In the genomic region with DNA sequence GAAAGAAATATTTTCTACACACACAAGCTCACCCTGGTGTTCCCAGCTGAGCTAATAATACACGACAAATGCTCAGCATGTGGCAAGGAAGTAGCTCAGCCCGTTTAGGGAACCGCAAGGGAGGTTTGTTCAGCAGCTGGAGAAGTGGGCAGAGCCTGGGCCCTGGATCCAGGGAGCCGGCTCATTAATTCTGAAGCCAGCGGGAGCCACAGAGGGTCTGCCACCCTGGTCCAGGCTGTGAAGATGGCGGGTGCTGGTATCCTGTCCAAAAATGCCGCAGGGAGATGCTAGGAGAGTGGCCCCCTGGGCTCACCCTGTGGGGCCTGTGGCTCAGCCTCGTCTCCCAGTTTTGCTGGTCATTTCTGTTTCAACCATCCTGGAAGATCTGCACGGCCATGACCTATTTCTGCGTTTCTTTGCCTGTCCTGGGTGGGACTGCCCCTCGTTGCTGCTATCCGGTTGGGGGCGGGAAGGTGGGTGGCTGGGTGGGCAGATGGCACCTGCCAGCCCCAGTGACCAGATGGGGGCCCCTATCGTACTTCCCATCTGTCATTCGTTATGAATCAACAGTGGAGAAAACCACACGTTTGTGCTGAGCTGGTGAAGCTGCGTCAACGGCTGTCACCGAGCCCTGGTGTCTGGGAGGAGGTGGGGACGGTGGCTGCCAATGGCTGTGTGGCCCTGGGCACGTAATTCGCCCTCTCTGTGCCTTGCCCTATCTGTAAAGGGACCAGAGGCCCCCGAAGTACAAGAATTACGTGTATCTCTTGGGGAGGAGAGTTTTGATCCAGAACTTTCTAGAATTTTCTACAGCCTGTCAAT, we compare ENCODE assay signal across 8 cellular contexts. TPM values are rescaled to one million over a fixed set of nuclear protein-coding genes. Genes with fewer than 3 reads are reported as not detected.
DNase-seq lines count a peak whose midpoint lies in the region; ATAC-seq and TF ChIP-seq lines count a peak whose summit lies in the region.

No MANE protein-coding gene starts in this region.

- DNase-seq in EH (ENCODE audit: low read depth): peak; percentile 78
- DNase-seq in NCI-H774 (lab: John Stamatoyannopoulos, UW): peak; percentile 74
- peak; percentile 71 for DNase-seq in activated CD8-positive, alpha-beta memory T cell treated with anti-CD3 and anti-CD28 coated beads, Interleukin-2, amount 50 U/mL, for 4 hours
- DNase-seq in fibroblast of the aortic adventitia (ENCODE audit: low read depth): peak; percentile 7
- peak; percentile 44 to 74 for DNase-seq in stimulated activated CD4-positive, alpha-beta T cell treated with anti-CD3 and anti-CD28 coated beads, Interleukin-12 subunit alpha, Interleukin-12 subunit beta, amount 100 ng/mL, for 24 hours (ENCODE audit: low read depth in 2 of 2)

- no peak overlapping the region for H3K4me3 ChIP-seq in fibroblast of the aortic adventitia (ENCODE audit: low read depth, low read length)

- ATAC-seq in HG02588 (IDR thresholded peaks at IDR 0.05; ENCODE audit: unreplicated experiment) (peak; percentile 46), esophagus mucosa (no peak), HG02885 (IDR thresholded peaks at IDR 0.05; ENCODE audit: poor library complexity, unreplicated experiment) (no peak)

- no peak for TF ChIP-seq CTCF in fibroblast of the aortic adventitia (IDR thresholded peaks at IDR 0.05; ENCODE audit: insufficient read depth, low read length)

RNA-seq across cellular contexts. Expression of a gene that starts 2.7 kb away (rescaled TPM):
- total RNA-seq in fibroblast of the aortic adventitia (ENCODE audit: low replicate concordance): not detected in 2 replicates
- total RNA-seq in esophagus mucosa: 105 TPM

RNA-seq across cellular contexts. Expression of a gene that starts 39.0 kb away (rescaled TPM):
- total RNA-seq in fibroblast of the aortic adventitia (ENCODE audit: low replicate concordance) (35.1 and 65.4 TPM in 2 replicates), esophagus mucosa (24.2 TPM)

RNA-seq across cellular contexts. Expression of a gene that starts 45.4 kb away (rescaled TPM):
- total RNA-seq in fibroblast of the aortic adventitia (ENCODE audit: low replicate concordance) (not detected in 2 replicates), esophagus mucosa (1.1 TPM)

RNA-seq across cellular contexts. Expression of a gene that starts 52.5 kb away (rescaled TPM):
- 20.4 and 38.3 TPM in 2 replicates for total RNA-seq in fibroblast of the aortic adventitia (ENCODE audit: low replicate concordance)
- total RNA-seq in esophagus mucosa: 37.5 TPM

Comparison
In these comparisons a context has a peak if more than half of its experiments do, and no peak if none do; other contexts are left out.
1. DNase-seq: peak in every context shown above with its lines; median percentile 78 in EH; 74 in NCI-H774; 71 in activated CD8-positive, alpha-beta memory T cell treated with anti-CD3 and anti-CD28 coated beads, Interleukin-2, amount 50 U/mL, for 4 hours; 59 in stimulated activated CD4-positive, alpha-beta T cell treated with anti-CD3 and anti-CD28 coated beads, Interleukin-12 subunit alpha, Interleukin-12 subunit beta, amount 100 ng/mL, for 24 hours; 7 in fibroblast of the aortic adventitia.
2. RNA of a gene that starts 2.7 kb away (total RNA-seq): 105 TPM in esophagus mucosa (single experiment); not detected in fibroblast of the aortic adventitia; every median in the first group is over 100 times any median in the second.